ENCODE assay signal across 8 cellular contexts in the genomic region with DNA sequence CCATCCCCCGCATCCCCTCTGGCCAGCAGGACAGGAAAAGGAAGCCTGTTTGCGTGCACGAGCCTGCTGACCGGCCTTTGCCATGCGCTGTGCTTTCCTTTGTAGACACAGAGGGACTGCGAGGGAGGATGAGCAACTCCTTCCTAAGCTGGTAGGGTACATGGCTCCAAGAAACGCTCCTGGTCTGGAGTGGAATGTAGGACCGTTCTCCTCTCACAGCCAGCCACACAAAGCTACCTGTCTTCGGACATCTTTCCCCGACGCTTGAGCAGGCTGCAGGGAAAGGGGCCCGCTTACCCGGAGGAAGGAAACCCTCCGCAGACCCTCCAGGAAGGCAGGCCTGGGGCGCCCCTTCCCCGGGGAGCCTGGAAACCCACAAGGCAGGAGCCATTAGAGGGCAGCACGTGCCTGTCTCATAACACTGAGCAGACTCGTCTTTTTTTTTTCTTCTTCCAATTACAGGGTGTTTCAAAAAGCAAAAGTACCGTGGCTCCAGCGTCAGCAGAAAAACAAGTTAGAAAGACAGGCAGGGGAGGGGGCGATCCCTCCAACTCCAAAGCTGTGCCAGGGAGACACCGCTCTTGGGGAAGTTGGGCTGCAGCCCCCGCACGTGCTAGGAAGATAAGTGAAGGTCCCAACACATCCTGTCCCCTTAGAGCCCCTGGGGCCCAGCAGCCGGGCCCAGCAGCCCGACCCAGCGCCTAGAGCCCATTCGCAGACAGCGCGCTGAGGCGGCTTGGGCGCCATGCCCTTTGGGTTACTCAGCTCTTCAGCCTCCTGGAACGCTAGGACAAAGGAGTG.
A peak's percentile ranks its signal among the peaks of the same experiment; 100 is the strongest.
DNase-seq lines count a peak whose midpoint lies in the region; ATAC-seq and TF ChIP-seq lines count a peak whose summit lies in the region.

No MANE protein-coding gene starts in this region.

- intact Hi-C loops in activated CD4-positive, alpha-beta memory T cell treated with anti-CD3 and anti-CD28 coated beads for 36 hours (cut with micrococcal nuclease): loop anchor here (1.0 to 5.0 kb wide), 2 partner anchors 47 to 519 kb away; no protein-coding TSS in a partner anchor
- intact Hi-C loops in lower lobe of right lung (cut with DNase I): no loop called here

- ATAC-seq in lower lobe of right lung (peak; percentile 82 to 85), GM18870 (IDR thresholded peaks at IDR 0.05; ENCODE audit: unreplicated experiment) (no peak)

- CTCF ChIA-PET in activated CD4-positive, alpha-beta memory T cell treated with anti-CD3 and anti-CD28 coated beads for 36 hours (lab: Charles Lee): interaction anchor here (1.0 to 2.3 kb wide), 6 partner anchors 46 to 552 kb away, joined by 3 to 16 read pairs (median 4); no protein-coding TSS in a partner anchor

- no peak overlapping the region for H3K27ac Mint-ChIP-seq in activated CD4-positive, alpha-beta memory T cell treated with anti-CD3 and anti-CD28 coated beads for 36 hours

- no peaks in the 10 kb centered on the region for H3K36me3 Mint-ChIP-seq in activated CD4-positive, alpha-beta memory T cell treated with anti-CD3 and anti-CD28 coated beads for 36 hours

- H3K4me1 ChIP-seq in lower lobe of right lung: peaks cover 50% of the 10 kb centered on the region

- POLR2A ChIA-PET in activated CD4-positive, alpha-beta memory T cell treated with anti-CD3 and anti-CD28 coated beads for 36 hours (lab: Charles Lee): no interaction called here

- H3K4me1 Mint-ChIP-seq in activated CD4-positive, alpha-beta memory T cell treated with anti-CD3 and anti-CD28 coated beads for 36 hours (ENCODE audit: low read depth): peaks cover 4% of the 10 kb centered on the region

- H3K27ac ChIP-seq in lower lobe of right lung: peak overlapping the region; percentile 96

- H3K4me3 ChIP-seq in AG10803 (ENCODE audit: low read length) (peak overlapping the region; percentile 50), lower lobe of right lung (peak overlapping the region; percentile 50)

- TF ChIP-seq CTCF in AG10803 (conservative IDR thresholded peaks at IDR 0.05; ENCODE audit: low read length) (peak; percentile 66), GM20000 (IDR thresholded peaks at IDR 0.05; ENCODE audit: extremely low read depth, missing control alignments) (peak; percentile 54), lower lobe of right lung (IDR thresholded peaks at IDR 0.05) (peak; percentile 70)

- no peak overlapping the region for H3K4me3 Mint-ChIP-seq in activated CD4-positive, alpha-beta memory T cell treated with anti-CD3 and anti-CD28 coated beads for 36 hours

- no peaks in the 10 kb centered on the region for H3K9me3 ChIP-seq in lower lobe of right lung

- H3K27me3 Mint-ChIP-seq in activated CD4-positive, alpha-beta memory T cell treated with anti-CD3 and anti-CD28 coated beads for 36 hours: peaks cover 7% of the 10 kb centered on the region

- H3K9me3 Mint-ChIP-seq in activated CD4-positive, alpha-beta memory T cell treated with anti-CD3 and anti-CD28 coated beads for 36 hours: no peaks in the 10 kb centered on the region

- H3K27me3 ChIP-seq in lower lobe of right lung (ENCODE audit: low read depth): no peaks in the 10 kb centered on the region

- no peaks in the 10 kb centered on the region for H3K36me3 ChIP-seq in lower lobe of right lung

- DNase-seq in AG10803 (ENCODE audit: low read depth): peak; percentile 78
- peak; percentile 77 for DNase-seq in GM20000 (ENCODE audit: low spot score)
- peak; percentile 62 to 84 for DNase-seq in NCI-H526 (lab: John Stamatoyannopoulos, UW)
- DNase-seq in activated CD4-positive, alpha-beta memory T cell treated with anti-CD3 and anti-CD28 coated beads for 36 hours: peak; percentile 67
- peak; percentile 84 for DNase-seq in ecto neural progenitor cell (ENCODE audit: low spot score)
- peak; percentile 80 for DNase-seq in lower lobe of right lung
- DNase-seq in stimulated activated CD4-positive, alpha-beta T cell treated with anti-CD3 and anti-CD28 coated beads, TNF-alpha, amount 100 ng/mL, for 1 hour (ENCODE audit: low read depth in 3 of 3, low spot score in 1 of 3): peak in 2 of 3 donors; percentile 33 to 47
